In genomic region chr17:83092186-83092585, GRCh38 we compare ENCODE assay signal across 18 cellular contexts. TPM values are rescaled to one million over a fixed set of nuclear protein-coding genes. Genes with fewer than 3 reads are reported as not detected.
DNase-seq lines count a peak whose midpoint lies in the region; ATAC-seq and TF ChIP-seq lines count a peak whose summit lies in the region.
"Had no signal": no experiment of that assay in that cellular context is flagged by ENCODE, and none has a peak within 500 bp of the region (broad histone marks: within the 10 kb centered on the region; RNA-seq: fewer than 3 reads in every experiment).

No MANE protein-coding gene starts in this region.

- intact Hi-C loops in mucosa of descending colon (cut with DNase I, micrococcal nuclease) = no loop called here
- intact Hi-C loops in tibial artery (cut with DNase I; ENCODE audit: low total_unique reads) = no loop called here
- intact Hi-C loops in sigmoid colon (cut with DNase I) = no loop called here

- TF ChIP-seq CTCF in RWPE2 (IDR thresholded peaks at IDR 0.05; ENCODE audit: poor library complexity, severe bottlenecking) (no peak), coronary artery (IDR thresholded peaks at IDR 0.05) (no peak), mucosa of descending colon (IDR thresholded peaks at IDR 0.05) (no peak), tibial artery (IDR thresholded peaks at IDR 0.05) (no peak), sigmoid colon (IDR thresholded peaks at IDR 0.05) (no peak)

- TF ChIP-seq EP300 in sigmoid colon (IDR thresholded peaks at IDR 0.05) = no peak

- peak overlapping the region; percentile 1 for H3K27ac ChIP-seq in RWPE2 (ENCODE audit: poor library complexity, severe bottlenecking)
- peak overlapping the region; percentile 60 to 94 for H3K27ac ChIP-seq in coronary artery
- peak overlapping the region; percentile 51 to 76 for H3K27ac ChIP-seq in tibial artery
- peak overlapping the region in 2 of 4 donors; percentile 4 to 40 for H3K27ac ChIP-seq in sigmoid colon
- H3K27ac ChIP-seq: brain microvascular endothelial cell had no signal

- no peak overlapping the region for H3K4me3 ChIP-seq in RWPE2 (ENCODE audit: severe bottlenecking)
- H3K4me3 ChIP-seq in coronary artery = peak overlapping the region; percentile 27
- no peak overlapping the region for H3K4me3 ChIP-seq in mucosa of descending colon
- H3K4me3 ChIP-seq in tibial artery = no peak overlapping the region
- H3K4me3 ChIP-seq in sigmoid colon = no peak overlapping the region

- DNase-seq in RWPE2 (ENCODE audit: low spot score) (no peak), coronary artery (ENCODE audit: low spot score) (no peak), mucosa of descending colon (no peak), tibial artery (no peak), sigmoid colon (no peak), GM19238 (ENCODE audit: insufficient read length, low spot score) (no peak)
- DNase-seq: activated CD4-positive, alpha-beta T cell treated with anti-CD3 and anti-CD28 coated beads for 48 hours; activated naive CD8-positive, alpha-beta T cell treated with anti-CD3 and anti-CD28 coated beads for 36 hours; brain microvascular endothelial cell; CD8-positive, alpha-beta memory T cell; DMS79 treated with DMSO at 0.1 percent for 48 hours; hippocampal formation; MM.1S; NCI-H146; NCI-H774; stimulated activated CD4-positive, alpha-beta T cell treated with anti-CD3 and anti-CD28 coated beads, Interleukin-12 subunit alpha, Interleukin-12 subunit beta, amount 100 ng/mL, for 4 hours; stimulated activated CD8-positive, alpha-beta memory T cell treated with anti-CD3 and anti-CD28 coated beads, Interleukin-4, amount 100 ng/mL, for 48 hours had no signal

- H3K9me3 ChIP-seq in RWPE2 (ENCODE audit: severe bottlenecking) (no peaks in the 10 kb centered on the region), mucosa of descending colon (no peaks in the 10 kb centered on the region), tibial artery (no peaks in the 10 kb centered on the region), sigmoid colon (no peaks in the 10 kb centered on the region)

- no peak for TF ChIP-seq POLR2A in sigmoid colon (IDR thresholded peaks at IDR 0.05)

- WGBS in sigmoid colon, 2 donors = 23 to 74% methylated on average over 25 to 26 of the region's 26 CpGs

- H3K36me3 ChIP-seq in RWPE2 (ENCODE audit: low read depth) (peaks cover 5% of the 10 kb centered on the region; the same call in 1 of the 2 replicates), mucosa of descending colon (ENCODE audit: low read depth) (peaks cover 3% of the 10 kb centered on the region), tibial artery (peaks cover 39 to 76% (median 62%) of the 10 kb centered on the region in 3 donors), sigmoid colon (peaks cover 8 to 66% (median 31%) of the 10 kb centered on the region in 4 donors)

- H3K27me3 ChIP-seq in RWPE2 (ENCODE audit: insufficient read depth, poor library complexity, severe bottlenecking) = no peaks in the 10 kb centered on the region
- H3K27me3 ChIP-seq in tibial artery = no peaks in the 10 kb centered on the region
- no peaks in the 10 kb centered on the region for H3K27me3 ChIP-seq in sigmoid colon
- H3K27me3 ChIP-seq: brain microvascular endothelial cell had no signal

- H3K4me1 ChIP-seq in RWPE2 (ENCODE audit: insufficient read depth, poor library complexity, severe bottlenecking) (peaks cover 21% of the 10 kb centered on the region), mucosa of descending colon (ENCODE audit: low read depth) (peaks cover 35% of the 10 kb centered on the region), tibial artery (peaks cover 0 to 71% (median 57%) of the 10 kb centered on the region in 4 donors), sigmoid colon (peaks cover 0 to 31% (median 15%) of the 10 kb centered on the region in 4 donors)

- ATAC-seq in RWPE2 (ENCODE audit: low read depth) = no peak
- peak; percentile 16 for ATAC-seq in mucosa of descending colon
- no peak for ATAC-seq in HG02623 (IDR thresholded peaks at IDR 0.05; ENCODE audit: unreplicated experiment)

RNA-seq across cellular contexts. Expression of gene METRNL, which starts 12.8 kb away (rescaled TPM):
- total RNA-seq in mucosa of descending colon = 100 to 1,000 TPM in 2 of 3 donors, 10 to 100 TPM in 1; 78.6 to 134 (median 116) TPM
- total RNA-seq in sigmoid colon = 10 to 100 TPM; 26.8 to 53.6 (median 29.8) TPM
- 100 to 1,000 TPM in 1 of 3 donors, 10 to 100 TPM in 2; 93.1 to 116 (median 99.6) TPM for polyA plus RNA-seq in sigmoid colon
